ENCODE assay signal across 20 cellular contexts in the genomic region with DNA sequence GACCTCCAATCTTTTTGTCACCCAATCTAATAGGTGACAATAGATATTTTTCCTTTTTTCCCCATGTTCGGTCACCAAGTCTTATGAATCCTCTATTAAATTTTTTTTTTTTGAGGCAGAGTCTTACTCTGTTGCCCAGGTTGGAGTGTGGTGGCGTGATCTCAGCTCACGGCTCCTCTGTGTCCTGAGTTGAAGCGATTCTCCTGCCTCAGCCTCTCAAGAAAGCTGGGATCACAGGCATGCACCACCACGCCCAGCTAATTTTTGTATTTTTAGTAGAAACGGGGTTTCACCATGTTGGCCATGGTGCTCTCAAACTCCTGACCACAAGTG. TPM values are rescaled to one million over a fixed set of nuclear protein-coding genes. Genes with fewer than 3 reads are reported as not detected.
DNase-seq lines count a peak whose midpoint lies in the region; ATAC-seq, FAIRE-seq and TF ChIP-seq lines count a peak whose summit lies in the region.
"Had no signal": no experiment of that assay in that cellular context is flagged by ENCODE, and none has a peak within 500 bp of the region (broad histone marks: within the 10 kb centered on the region; RNA-seq: fewer than 3 reads in every experiment).

No MANE protein-coding gene starts in this region.

- CTCF ChIA-PET in activated CD4-positive, alpha-beta T cell treated with anti-CD3 and anti-CD28 coated beads for 36 hours (lab: Charles Lee): interaction anchor here (1.3 kb wide), 1 partner anchor 10 kb away, joined by 3 read pairs; no protein-coding TSS in a partner anchor
- CTCF ChIA-PET in activated CD8-positive, alpha-beta T cell treated with anti-CD3 and anti-CD28 coated beads, Interleukin-2, amount 10 ng/mL, durations not matched to agents 7 days and 5 days (lab: Charles Lee): interaction anchor here (0.9 to 1.2 kb wide), 2 partner anchors 30 to 42 kb away, joined by 3 to 4 read pairs; partner anchors contain the start of gene MTF1

- peak overlapping the region; percentile 87 for H3K27ac Mint-ChIP-seq in activated CD4-positive, alpha-beta T cell treated with anti-CD3 and anti-CD28 coated beads for 36 hours
- H3K27ac Mint-ChIP-seq in activated CD8-positive, alpha-beta T cell treated with anti-CD3 and anti-CD28 coated beads, Interleukin-2, amount 10 ng/mL, durations not matched to agents 7 days and 5 days: peak overlapping the region; percentile 13
- peak overlapping the region; percentile 34 for H3K27ac Mint-ChIP-seq in nephron progenitor cell

- H3K9me3 Mint-ChIP-seq in activated CD4-positive, alpha-beta T cell treated with anti-CD3 and anti-CD28 coated beads for 36 hours (ENCODE audit: low read depth): peaks cover 2% of the 10 kb centered on the region
- H3K9me3 Mint-ChIP-seq in activated CD8-positive, alpha-beta T cell treated with anti-CD3 and anti-CD28 coated beads, Interleukin-2, amount 10 ng/mL, durations not matched to agents 7 days and 5 days (ENCODE audit: insufficient read depth): peaks cover 8% of the 10 kb centered on the region
- H3K9me3 Mint-ChIP-seq in nephron progenitor cell: peaks cover 43% of the 10 kb centered on the region

- ATAC-seq in activated CD4-positive, alpha-beta T cell treated with anti-CD3 and anti-CD28 coated beads for 36 hours: no peak
- ATAC-seq in GM21529 (IDR thresholded peaks at IDR 0.05; ENCODE audit: unreplicated experiment) (peak; percentile 9), HG03196 (IDR thresholded peaks at IDR 0.05; ENCODE audit: unreplicated experiment) (no peak)
- ATAC-seq in activated CD8-positive, alpha-beta T cell treated with anti-CD3 and anti-CD28 coated beads, Interleukin-2, amount 10 ng/mL, durations not matched to agents 7 days and 5 days: no peak
- ATAC-seq: Panc1 had no signal

- POLR2A ChIA-PET in activated CD4-positive, alpha-beta T cell treated with anti-CD3 and anti-CD28 coated beads for 36 hours (lab: Charles Lee): no interaction called here
- POLR2A ChIA-PET in activated CD8-positive, alpha-beta T cell treated with anti-CD3 and anti-CD28 coated beads, Interleukin-2, amount 10 ng/mL, durations not matched to agents 7 days and 5 days (lab: Charles Lee): no interaction called here

- peaks cover 9% of the 10 kb centered on the region for H3K4me1 Mint-ChIP-seq in activated CD4-positive, alpha-beta T cell treated with anti-CD3 and anti-CD28 coated beads for 36 hours
- peaks cover 19% of the 10 kb centered on the region for H3K4me1 Mint-ChIP-seq in activated CD8-positive, alpha-beta T cell treated with anti-CD3 and anti-CD28 coated beads, Interleukin-2, amount 10 ng/mL, durations not matched to agents 7 days and 5 days (ENCODE audit: low read depth)
- no peaks in the 10 kb centered on the region for H3K4me1 Mint-ChIP-seq in nephron progenitor cell

- no peak for TF ChIP-seq CTCF in nephron progenitor cell (IDR thresholded peaks at IDR 0.05)

- intact Hi-C loops in activated CD4-positive, alpha-beta T cell treated with anti-CD3 and anti-CD28 coated beads for 36 hours (cut with DNase I, micrococcal nuclease): no loop called here

- no peak overlapping the region for H3K4me3 Mint-ChIP-seq in activated CD4-positive, alpha-beta T cell treated with anti-CD3 and anti-CD28 coated beads for 36 hours
- H3K4me3 Mint-ChIP-seq in activated CD8-positive, alpha-beta T cell treated with anti-CD3 and anti-CD28 coated beads, Interleukin-2, amount 10 ng/mL, durations not matched to agents 7 days and 5 days: no peak overlapping the region
- no peak overlapping the region for H3K4me3 Mint-ChIP-seq in nephron progenitor cell

- no peaks in the 10 kb centered on the region for H3K27me3 Mint-ChIP-seq in activated CD4-positive, alpha-beta T cell treated with anti-CD3 and anti-CD28 coated beads for 36 hours
- no peaks in the 10 kb centered on the region for H3K27me3 Mint-ChIP-seq in activated CD8-positive, alpha-beta T cell treated with anti-CD3 and anti-CD28 coated beads, Interleukin-2, amount 10 ng/mL, durations not matched to agents 7 days and 5 days (ENCODE audit: low read depth)
- peaks cover 3% of the 10 kb centered on the region for H3K27me3 Mint-ChIP-seq in nephron progenitor cell (ENCODE audit: low read depth, poor library complexity)

- no peak for FAIRE-seq in H54 (lab: Jason Lieb, UNC)

- no peak for TF ChIP-seq POLR2A in H54 (IDR thresholded peaks at IDR 0.05; ENCODE audit: low read depth, low read length)

- DNase-seq in activated CD4-positive, alpha-beta T cell treated with anti-CD3 and anti-CD28 coated beads for 36 hours: no peak
- no peak for DNase-seq in activated CD4-positive, alpha-beta T cell treated with anti-CD3 and anti-CD28 coated beads, Interleukin-2, amount 50 U/mL, for 4 hours
- no peak for DNase-seq in activated CD8-positive, alpha-beta T cell treated with anti-CD3 and anti-CD28 coated beads, Interleukin-2, amount 10 ng/mL, durations not matched to agents 7 days and 5 days
- DNase-seq in nephron progenitor cell: no peak
- DNase-seq in islet precursor cell: no peak
- no peak for DNase-seq in H54 (ENCODE audit: insufficient read length, low spot score)
- DNase-seq: 8988T; activated CD4-positive, alpha-beta T cell treated with anti-CD3 and anti-CD28 coated beads, Interleukin-2, amount 50 U/mL, for 1 hour; cerebellar nuclear complex; DMS53; Karpas-422; kidney glomerular epithelial cell; NCI-H1092 treated with DMSO at 0.1 percent for 48 hours; NCI-H2107; NCI-H69; retina; stimulated activated CD4-positive, alpha-beta T cell treated with anti-CD3 and anti-CD28 coated beads, Interleukin-15, amount 100 ng/mL, for 24 hours had no signal

- peaks cover 7% of the 10 kb centered on the region for H3K36me3 Mint-ChIP-seq in activated CD4-positive, alpha-beta T cell treated with anti-CD3 and anti-CD28 coated beads for 36 hours (ENCODE audit: low read depth)
- H3K36me3 Mint-ChIP-seq in activated CD8-positive, alpha-beta T cell treated with anti-CD3 and anti-CD28 coated beads, Interleukin-2, amount 10 ng/mL, durations not matched to agents 7 days and 5 days (ENCODE audit: low read depth): peaks cover 32% of the 10 kb centered on the region
- peaks cover 49% of the 10 kb centered on the region for H3K36me3 Mint-ChIP-seq in nephron progenitor cell (ENCODE audit: low read depth)

RNA-seq across cellular contexts. Expression of gene MTF1, which starts 42.5 kb away (rescaled TPM):
- 10 to 100 TPM; 16.1 to 23.8 TPM for total RNA-seq in activated CD4-positive, alpha-beta T cell treated with anti-CD3 and anti-CD28 coated beads for 36 hours
- total RNA-seq in activated CD8-positive, alpha-beta T cell treated with anti-CD3 and anti-CD28 coated beads, Interleukin-2, amount 10 ng/mL, durations not matched to agents 7 days and 5 days: 10 to 100 TPM; 22.4 to 27.7 TPM

RNA-seq across cellular contexts. Expression of gene INPP5B, which starts 45.0 kb away (rescaled TPM):
- total RNA-seq in activated CD4-positive, alpha-beta T cell treated with anti-CD3 and anti-CD28 coated beads for 36 hours: 10 to 100 TPM; 27.7 to 28.9 TPM
- total RNA-seq in activated CD8-positive, alpha-beta T cell treated with anti-CD3 and anti-CD28 coated beads, Interleukin-2, amount 10 ng/mL, durations not matched to agents 7 days and 5 days: 10 to 100 TPM; 40.2 to 41.1 TPM

Comparison
In these comparisons a context has a peak if more than half of its experiments do, and no peak if none do; other contexts are left out.
1. H3K27ac Mint-ChIP-seq: peak in every context shown above with its lines; median percentile 87 in activated CD4-positive, alpha-beta T cell treated with anti-CD3 and anti-CD28 coated beads for 36 hours; 34 in nephron progenitor cell; 13 in activated CD8-positive, alpha-beta T cell treated with anti-CD3 and anti-CD28 coated beads, Interleukin-2, amount 10 ng/mL, durations not matched to agents 7 days and 5 days.